ENCODE assay signal across 31 cellular contexts in genomic region chr1:98668733-98669132, GRCh38. TPM values are rescaled to one million over a fixed set of nuclear protein-coding genes. Genes with fewer than 3 reads are reported as not detected.
DNase-seq lines count a peak whose midpoint lies in the region; ATAC-seq and TF ChIP-seq lines count a peak whose summit lies in the region.
"Had no signal": no experiment of that assay in that cellular context is flagged by ENCODE, and none has a peak within 500 bp of the region (broad histone marks: within the 10 kb centered on the region; RNA-seq: fewer than 3 reads in every experiment).

No MANE protein-coding gene starts in this region.

- H4K91ac ChIP-seq in mesenchymal stem cell (ENCODE audit: low read length) = no peak overlapping the region

- no peak overlapping the region for H3K4me3 Mint-ChIP-seq in endodermal cell
- H3K4me3 Mint-ChIP-seq in activated CD8-positive, alpha-beta T cell treated with anti-CD3 and anti-CD28 coated beads for 36 hours = no peak overlapping the region
- H3K4me3 Mint-ChIP-seq: activated naive CD4-positive, alpha-beta T cell treated with anti-CD3 and anti-CD28 coated beads, Interleukin-2, amount 10 ng/mL, durations not matched to agents 7 days and 5 days; activated T-helper 1 cell treated with anti-CD3 and anti-CD28 coated beads, Interleukin-12 subunit alpha, Interleukin-12 subunit beta, Interleukin-2, Interleukin-4 antibody, amounts not matched to agents 30 ng/mL and 10 ng/mL and 1 ng/mL, durations not matched to agents 14 hours and 24 hours and 36 hours; CD8-positive, alpha-beta T cell; immature natural killer cell; mesothelial cell of epicardium; natural killer cell treated with Interleukin-12 subunit alpha and Interleukin-12 subunit beta and Interleukin-15 and Interleukin-18, amount 100 ng/mL, for 72 hours; stimulated activated naive CD8-positive, alpha-beta T cell treated with anti-CD3 and anti-CD28 coated beads, Interleukin-15, Interleukin-2, amounts not matched to agents 100 ng/mL and 50 ng/mL, for 24 hours had no signal

- no peak overlapping the region for H3K27ac Mint-ChIP-seq in endodermal cell
- no peak overlapping the region for H3K27ac Mint-ChIP-seq in activated CD8-positive, alpha-beta T cell treated with anti-CD3 and anti-CD28 coated beads for 36 hours
- H3K27ac Mint-ChIP-seq: activated naive CD4-positive, alpha-beta T cell treated with anti-CD3 and anti-CD28 coated beads, Interleukin-2, amount 10 ng/mL, durations not matched to agents 7 days and 5 days; activated T-helper 1 cell treated with anti-CD3 and anti-CD28 coated beads, Interleukin-12 subunit alpha, Interleukin-12 subunit beta, Interleukin-2, Interleukin-4 antibody, amounts not matched to agents 30 ng/mL and 10 ng/mL and 1 ng/mL, durations not matched to agents 14 hours and 24 hours and 36 hours; CD8-positive, alpha-beta T cell; immature natural killer cell; mesothelial cell of epicardium; natural killer cell treated with Interleukin-12 subunit alpha and Interleukin-12 subunit beta and Interleukin-15 and Interleukin-18, amount 100 ng/mL, for 72 hours; stimulated activated naive CD8-positive, alpha-beta T cell treated with anti-CD3 and anti-CD28 coated beads, Interleukin-15, Interleukin-2, amounts not matched to agents 100 ng/mL and 50 ng/mL, for 24 hours had no signal

- no peak overlapping the region for H4K8ac ChIP-seq in mesenchymal stem cell (ENCODE audit: low read length)

- H3K27ac ChIP-seq in mesenchymal stem cell (ENCODE audit: low read length, poor library complexity, severe bottlenecking) (no peak overlapping the region), tibial artery (peak overlapping the region; percentile 46 to 50), endodermal cell (ENCODE audit: low read depth, low read length) (no peak overlapping the region)
- H3K27ac ChIP-seq: ovary, SK-N-MC, transverse colon, VCaP had no signal

- peak; percentile 16 for DNase-seq in RPMI7951 (ENCODE audit: low read depth)
- peak; percentile 6 for DNase-seq in fibroblast of gingiva (ENCODE audit: low read depth)
- no peak for DNase-seq in mesenchymal stem cell
- DNase-seq in tibial artery = peak in 1 of 2 donors; percentile 29
- no peak for DNase-seq in endodermal cell
- DNase-seq in NCI-H82 (lab: John Stamatoyannopoulos, UW) = no peak
- DNase-seq in activated CD8-positive, alpha-beta T cell treated with anti-CD3 and anti-CD28 coated beads for 36 hours = no peak
- DNase-seq: activated CD4-positive, alpha-beta T cell treated with anti-CD3 and anti-CD28 coated beads for 48 hours; activated naive CD4-positive, alpha-beta T cell treated with anti-CD3 and anti-CD28 coated beads, Interleukin-2, amount 10 ng/mL, durations not matched to agents 7 days and 5 days; caudate nucleus; CD8-positive, alpha-beta T cell; dorsolateral prefrontal cortex; hippocampal formation; immature natural killer cell; Karpas-422; NCI-H1048; NCI-H187; NCI-H2171 treated with DMSO at 0.1 percent for 48 hours; NCI-H524 treated with DMSO at 0.1 percent for 48 hours; ovary; retina; stimulated activated CD4-positive, alpha-beta T cell treated with anti-CD3 and anti-CD28 coated beads, Interleukin-15, amount 100 ng/mL, for 24 hours; T-helper 2 cell; transverse colon had no signal

- H3K9me3 ChIP-seq in mesenchymal stem cell (ENCODE audit: control insufficient read depth, low read length) (no peaks in the 10 kb centered on the region), tibial artery (no peaks in the 10 kb centered on the region), endodermal cell (ENCODE audit: control insufficient read depth, low read length) (no peaks in the 10 kb centered on the region)
- H3K9me3 ChIP-seq: ovary, transverse colon had no signal

- no peak overlapping the region for H2AFZ ChIP-seq in mesenchymal stem cell (ENCODE audit: low read depth, low read length)

- H3K79me1 ChIP-seq in mesenchymal stem cell (replicated peaks; ENCODE audit: low read length, poor library complexity, severe bottlenecking) = peaks cover 12% of the 10 kb centered on the region

- peak overlapping the region in 1 of 2 experiments; percentile 48 for H3K4me3 ChIP-seq in mesenchymal stem cell (ENCODE audit: insufficient read depth in 1 of 2, low read depth in 1 of 2, low read length in 2 of 2)
- H3K4me3 ChIP-seq in tibial artery = peak overlapping the region in 1 of 2 donors; percentile 4
- H3K4me3 ChIP-seq in endodermal cell (ENCODE audit: low read length) = no peak overlapping the region
- H3K4me3 ChIP-seq: dorsolateral prefrontal cortex, ovary, SK-N-MC, transverse colon had no signal

- no peak overlapping the region for H2BK5ac ChIP-seq in mesenchymal stem cell (ENCODE audit: low read depth, low read length, poor library complexity, severe bottlenecking)

- 80% methylated on average over 2 of the region's 2 CpGs for WGBS in mesenchymal stem cell
- 84 to 93% methylated on average over 2 of the region's 2 CpGs for WGBS in endodermal cell (ENCODE audit: insufficient coverage in 1 of 2, insufficient read length in 1 of 2), 2 experiments

- peaks cover 2% of the 10 kb centered on the region for H3K4me1 Mint-ChIP-seq in endodermal cell
- H3K4me1 Mint-ChIP-seq in activated CD8-positive, alpha-beta T cell treated with anti-CD3 and anti-CD28 coated beads for 36 hours (ENCODE audit: low read depth) = no peaks in the 10 kb centered on the region
- H3K4me1 Mint-ChIP-seq: activated naive CD4-positive, alpha-beta T cell treated with anti-CD3 and anti-CD28 coated beads, Interleukin-2, amount 10 ng/mL, durations not matched to agents 7 days and 5 days; immature natural killer cell had no signal

- no peak overlapping the region for H3K18ac ChIP-seq in mesenchymal stem cell (ENCODE audit: low read depth in 1 of 2, low read length in 2 of 2)

- H3K9me3 Mint-ChIP-seq in endodermal cell = no peaks in the 10 kb centered on the region
- no peaks in the 10 kb centered on the region for H3K9me3 Mint-ChIP-seq in activated CD8-positive, alpha-beta T cell treated with anti-CD3 and anti-CD28 coated beads for 36 hours
- H3K9me3 Mint-ChIP-seq: activated naive CD4-positive, alpha-beta T cell treated with anti-CD3 and anti-CD28 coated beads, Interleukin-2, amount 10 ng/mL, durations not matched to agents 7 days and 5 days; activated T-helper 1 cell treated with anti-CD3 and anti-CD28 coated beads, Interleukin-12 subunit alpha, Interleukin-12 subunit beta, Interleukin-2, Interleukin-4 antibody, amounts not matched to agents 30 ng/mL and 10 ng/mL and 1 ng/mL, durations not matched to agents 14 hours and 24 hours and 36 hours; CD8-positive, alpha-beta T cell; mesothelial cell of epicardium; stimulated activated naive CD8-positive, alpha-beta T cell treated with anti-CD3 and anti-CD28 coated beads, Interleukin-15, Interleukin-2, amounts not matched to agents 100 ng/mL and 50 ng/mL, for 24 hours had no signal

- intact Hi-C loops in tibial artery (cut with DNase I; ENCODE audit: low total_unique reads) = no loop called here
- intact Hi-C loops in activated CD8-positive, alpha-beta T cell treated with anti-CD3 and anti-CD28 coated beads for 36 hours (cut with micrococcal nuclease) = no loop called here

- ATAC-seq in activated CD8-positive, alpha-beta T cell treated with anti-CD3 and anti-CD28 coated beads for 36 hours = no peak
- ATAC-seq: CD8-positive, alpha-beta T cell; left lobe of liver; natural killer cell treated with Interleukin-12 subunit alpha and Interleukin-12 subunit beta and Interleukin-15 and Interleukin-18, amount 100 ng/mL, for 72 hours had no signal

- POLR2A ChIA-PET in activated CD8-positive, alpha-beta T cell treated with anti-CD3 and anti-CD28 coated beads for 36 hours (lab: Charles Lee) = no interaction called here

- TF ChIP-seq CTCF in tibial artery (IDR thresholded peaks at IDR 0.05) = no peak
- TF ChIP-seq CTCF in endodermal cell (conservative IDR thresholded peaks at IDR 0.05) = no peak
- no peak for TF ChIP-seq CTCF in activated CD8-positive, alpha-beta T cell treated with anti-CD3 and anti-CD28 coated beads for 36 hours (IDR thresholded peaks at IDR 0.05)

- CTCF ChIA-PET in activated CD8-positive, alpha-beta T cell treated with anti-CD3 and anti-CD28 coated beads for 36 hours (lab: Charles Lee) = no interaction called here

- no peaks in the 10 kb centered on the region for H3K27me3 Mint-ChIP-seq in endodermal cell (ENCODE audit: insufficient read depth)
- H3K27me3 Mint-ChIP-seq in activated CD8-positive, alpha-beta T cell treated with anti-CD3 and anti-CD28 coated beads for 36 hours = peaks cover 9% of the 10 kb centered on the region

- no peak overlapping the region for H3K14ac ChIP-seq in mesenchymal stem cell (ENCODE audit: low read length in 2 of 2)

- H3K4ac ChIP-seq in mesenchymal stem cell (ENCODE audit: low read depth in 1 of 2, low read length in 2 of 2) = no peak overlapping the region

- no peaks in the 10 kb centered on the region for H3K36me3 ChIP-seq in mesenchymal stem cell (ENCODE audit: control insufficient read depth in 1 of 2, insufficient read depth in 2 of 2, low read depth in 1 of 2, low read length in 2 of 2)
- no peaks in the 10 kb centered on the region for H3K36me3 ChIP-seq in tibial artery
- H3K36me3 ChIP-seq in endodermal cell (ENCODE audit: control insufficient read depth, insufficient read depth, low read length) = no peaks in the 10 kb centered on the region
- H3K36me3 ChIP-seq: ovary, transverse colon had no signal

- no peak overlapping the region for H3K4me2 ChIP-seq in mesenchymal stem cell (ENCODE audit: low read length, poor library complexity, severe bottlenecking)

- no peak overlapping the region for H2BK12ac ChIP-seq in mesenchymal stem cell (ENCODE audit: low read length in 2 of 2)

- H3K9ac ChIP-seq in mesenchymal stem cell (ENCODE audit: low read length) = peak overlapping the region; percentile 12
- H3K9ac ChIP-seq in endodermal cell (ENCODE audit: extremely low read depth, low read length, poor library complexity, severe bottlenecking) = no peak overlapping the region

- no peak overlapping the region for H2BK15ac ChIP-seq in mesenchymal stem cell (ENCODE audit: low read depth, poor library complexity, severe bottlenecking)

- no peak overlapping the region for H2AK5ac ChIP-seq in mesenchymal stem cell (ENCODE audit: low read length, severe bottlenecking)

- H3K27me3 ChIP-seq in mesenchymal stem cell (ENCODE audit: control insufficient read depth in 1 of 2, insufficient read depth in 1 of 2, low read length in 2 of 2) = no peaks in the 10 kb centered on the region
- no peaks in the 10 kb centered on the region for H3K27me3 ChIP-seq in tibial artery
- H3K27me3 ChIP-seq in endodermal cell (ENCODE audit: control insufficient read depth, insufficient read depth, low read length, poor library complexity, severe bottlenecking) = no peaks in the 10 kb centered on the region
- H3K27me3 ChIP-seq: dorsolateral prefrontal cortex, ovary, transverse colon had no signal

- H3K4me1 ChIP-seq in mesenchymal stem cell (ENCODE audit: control insufficient read depth, insufficient read depth, low read depth, low read length) = no peaks in the 10 kb centered on the region
- H3K4me1 ChIP-seq in tibial artery = peaks cover 0 to 58% (median 9%) of the 10 kb centered on the region in 4 donors
- H3K4me1 ChIP-seq in endodermal cell (ENCODE audit: control insufficient read depth, insufficient read depth, low read length) = peaks cover 2% of the 10 kb centered on the region

- peaks cover 6% of the 10 kb centered on the region for H3K36me3 Mint-ChIP-seq in endodermal cell (ENCODE audit: low read depth)
- H3K36me3 Mint-ChIP-seq in activated CD8-positive, alpha-beta T cell treated with anti-CD3 and anti-CD28 coated beads for 36 hours (ENCODE audit: low read depth) = no peaks in the 10 kb centered on the region
- H3K36me3 Mint-ChIP-seq: activated naive CD4-positive, alpha-beta T cell treated with anti-CD3 and anti-CD28 coated beads, Interleukin-2, amount 10 ng/mL, durations not matched to agents 7 days and 5 days; CD8-positive, alpha-beta T cell; immature natural killer cell; natural killer cell treated with Interleukin-12 subunit alpha and Interleukin-12 subunit beta and Interleukin-15 and Interleukin-18, amount 100 ng/mL, for 72 hours had no signal

- no peak overlapping the region for H2BK120ac ChIP-seq in mesenchymal stem cell (ENCODE audit: low read depth, low read length)

- H3K23ac ChIP-seq in mesenchymal stem cell (ENCODE audit: low read length in 2 of 2) = no peak overlapping the region

RNA-seq across cellular contexts. Expression of gene SNX7, which starts 7.2 kb away (rescaled TPM):
- 106 and 114 TPM in 2 replicates for total RNA-seq in RPMI7951 (2014; rRNA removed; shearing (Covaris generic))
- polyA plus RNA-seq in mesenchymal stem cell (2013, experiment 1 of 2) = 41.6 TPM
- polyA plus RNA-seq in mesenchymal stem cell (2013, experiment 2 of 2) = 44.8 TPM
- total RNA-seq in endodermal cell = 10 to 100 TPM; 37.5 to 41.5 TPM
- 32.0 TPM for polyA plus RNA-seq in endodermal cell (2013, experiment 1 of 2)
- polyA plus RNA-seq in endodermal cell (2013, experiment 2 of 2) = 27.1 TPM
- not detected for total RNA-seq in activated CD8-positive, alpha-beta T cell treated with anti-CD3 and anti-CD28 coated beads for 36 hours
- total RNA-seq: activated T-helper 1 cell treated with anti-CD3 and anti-CD28 coated beads, Interleukin-12 subunit alpha, Interleukin-12 subunit beta, Interleukin-2, Interleukin-4 antibody, amounts not matched to agents 30 ng/mL and 10 ng/mL and 1 ng/mL, durations not matched to agents 14 hours and 24 hours and 36 hours; CD8-positive, alpha-beta T cell had no signal
- polyA plus RNA-seq: immature natural killer cell had no signal

Comparison
In these comparisons a context has a peak if more than half of its experiments do, and no peak if none do; other contexts are left out.
1. DNase-seq: peak in RPMI7951 (single experiment) and fibroblast of gingiva (single experiment); none in mesenchymal stem cell (single experiment), endodermal cell (single experiment), NCI-H82 (single experiment) and activated CD8-positive, alpha-beta T cell treated with anti-CD3 and anti-CD28 coated beads for 36 hours (single experiment).
2. H3K27ac ChIP-seq: peak in tibial artery (2 of 2); none in mesenchymal stem cell (single experiment) and endodermal cell (single experiment).
3. RNA of gene SNX7, which starts 7.2 kb away (total RNA-seq): 106 to 114 TPM in RPMI7951 and 37.5 to 41.5 TPM in endodermal cell; not detected in activated CD8-positive, alpha-beta T cell treated with anti-CD3 and anti-CD28 coated beads for 36 hours; every median in the first group is over 10 times any median in the second.